Comparison of ENCODE assay signal across 8 cellular contexts in genomic region chr6:44058617-44059358, GRCh38.
DNase-seq lines count a peak whose midpoint lies in the region; ATAC-seq, FAIRE-seq and TF ChIP-seq lines count a peak whose summit lies in the region.

No MANE protein-coding gene starts in this region.

- no peak for FAIRE-seq in GM19239 (lab: Jason Lieb, UNC)

- H3K27me3 ChIP-seq in A673 (replicated peaks; ENCODE audit: insufficient read depth, low read depth, low read length, poor library complexity): no peaks in the 10 kb centered on the region

- POLR2A ChIA-PET in A673 (lab: Charles Lee; ENCODE audit: low non-redundant PET): no interaction called here

- H3K36me3 Mint-ChIP-seq in glutamatergic neuron (ENCODE audit: unreplicated experiment): no peaks in the 10 kb centered on the region

- H3K9me3 ChIP-seq in A673 (ENCODE audit: low read depth, low read length, poor library complexity, severe bottlenecking): no peaks in the 10 kb centered on the region
- H3K9me3 ChIP-seq in mucosa of descending colon: no peaks in the 10 kb centered on the region

- no TSS peak for BruUV-seq in A673 (replicated peaks; lab: Mats Ljungman, UMichigan)

- no peak overlapping the region for H3K4me3 ChIP-seq in A673 (ENCODE audit: low read depth, low read length, poor library complexity, severe bottlenecking)
- no peak overlapping the region for H3K4me3 ChIP-seq in mucosa of descending colon

- H3K9me3 Mint-ChIP-seq in glutamatergic neuron (ENCODE audit: unreplicated experiment): peaks cover 5% of the 10 kb centered on the region

- peak overlapping the region; percentile 56 for H3K27ac ChIP-seq in A673 (ENCODE audit: low read depth, low read length, poor library complexity, severe bottlenecking)

- H3K27me3 Mint-ChIP-seq in glutamatergic neuron (ENCODE audit: unreplicated experiment): peaks cover 10% of the 10 kb centered on the region

- intact Hi-C loops in A673 (cut with micrococcal nuclease; ENCODE audit: unreplicated experiment) (no loop called here), mucosa of descending colon (cut with DNase I, micrococcal nuclease) (no loop called here)

- H3K36me3 ChIP-seq in A673 (ENCODE audit: insufficient read depth, low read length, poor library complexity, severe bottlenecking) (no peaks in the 10 kb centered on the region), mucosa of descending colon (ENCODE audit: low read depth) (no peaks in the 10 kb centered on the region)

- TF ChIP-seq CTCF in A673 (conservative IDR thresholded peaks at IDR 0.05; ENCODE audit: low read depth, low read length): no peak
- no peak for TF ChIP-seq CTCF in mucosa of descending colon (IDR thresholded peaks at IDR 0.05)
- no peak for TF ChIP-seq CTCF in glutamatergic neuron (IDR thresholded peaks at IDR 0.05; ENCODE audit: partially characterized antibody, unreplicated experiment)

- peak; percentile 75 for ATAC-seq in mucosa of descending colon

- no peak overlapping the region for H3K27ac Mint-ChIP-seq in glutamatergic neuron (ENCODE audit: unreplicated experiment)

- H3K4me1 Mint-ChIP-seq in glutamatergic neuron (ENCODE audit: low read depth, unreplicated experiment): peaks cover 2% of the 10 kb centered on the region

- DNase-seq in A673 (ENCODE audit: low spot score) (no peak), GM19239 (ENCODE audit: insufficient read length, low spot score) (peak; percentile 55), HT-29 (ENCODE audit: low spot score) (peak; percentile 90), dedifferentiated amniotic fluid mesenchymal stem cell (ENCODE audit: extremely low spot score) (peak; percentile 97), mucosa of descending colon (peak; percentile 44 to 82 (median 59)), glutamatergic neuron (no peak), NCI-H128 (lab: John Stamatoyannopoulos, UW; ENCODE audit: unreplicated experiment) (no peak), NCI-H526 treated with DMSO at 0.1 percent for 48 hours (lab: John Stamatoyannopoulos, UW) (no peak)

- CTCF ChIA-PET in A673 (lab: Charles Lee): no interaction called here

- no peak overlapping the region for H3K4me3 Mint-ChIP-seq in glutamatergic neuron (ENCODE audit: unreplicated experiment)

- H3K4me1 ChIP-seq in A673 (ENCODE audit: insufficient read depth, low read length, poor library complexity, severe bottlenecking) (peaks cover 39% of the 10 kb centered on the region), mucosa of descending colon (ENCODE audit: low read depth) (peaks cover 7% of the 10 kb centered on the region)

Comparison
In these comparisons a context has a peak if more than half of its experiments do, and no peak if none do; other contexts are left out.
1. DNase-seq: peak in GM19239 (single experiment), HT-29 (single experiment), dedifferentiated amniotic fluid mesenchymal stem cell (single experiment) and mucosa of descending colon (3 of 3); none in A673 (single experiment), glutamatergic neuron (single experiment), NCI-H128 (single experiment) and NCI-H526 treated with DMSO at 0.1 percent for 48 hours (single experiment).